Comparison of ENCODE assay signal across 19 cellular contexts in the genomic region with DNA sequence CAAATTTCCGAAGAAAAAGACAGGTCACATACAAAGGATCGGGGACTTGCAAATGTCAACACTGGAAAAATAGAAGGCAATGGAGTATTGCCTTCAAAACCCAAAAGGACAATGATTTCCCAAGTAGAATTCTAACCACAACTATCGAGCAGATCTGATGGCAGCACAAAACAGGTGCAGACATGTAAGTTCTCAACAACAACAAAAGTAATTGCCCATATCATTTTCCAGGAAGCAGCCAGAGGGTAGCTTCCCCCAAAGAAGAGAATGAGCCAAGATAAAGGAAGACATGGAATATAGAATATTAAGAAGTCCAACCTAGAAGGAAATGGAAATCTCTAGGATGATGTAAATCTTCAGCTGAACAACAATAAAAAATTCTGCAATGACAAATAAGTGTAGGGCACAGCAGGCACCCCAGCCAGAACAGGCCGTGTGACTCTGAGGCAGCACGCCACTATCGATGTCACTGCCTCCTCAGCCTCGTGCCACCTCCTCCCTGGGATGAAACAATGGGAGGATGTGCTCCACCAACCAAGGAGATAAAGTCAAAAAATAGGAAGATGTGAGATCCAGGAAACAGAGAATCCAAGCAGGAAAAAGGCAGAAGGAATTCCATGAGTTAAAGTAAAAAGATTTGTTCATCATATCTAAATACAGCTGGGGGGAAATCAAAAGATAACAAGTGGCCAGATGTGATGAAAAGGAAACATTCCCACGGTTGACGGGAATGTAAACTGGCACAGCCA. TPM values are rescaled to one million over a fixed set of nuclear protein-coding genes. Genes with fewer than 3 reads are reported as not detected.
DNase-seq lines count a peak whose midpoint lies in the region; TF ChIP-seq lines count a peak whose summit lies in the region.
"Had no signal": no experiment of that assay in that cellular context is flagged by ENCODE, and none has a peak within 500 bp of the region (broad histone marks: within the 10 kb centered on the region; RNA-seq: fewer than 3 reads in every experiment).

No MANE protein-coding gene starts in this region.

- peaks cover 2% of the 10 kb centered on the region for H3K36me3 Mint-ChIP-seq in mesothelial cell of epicardium

- H3K27ac ChIP-seq in cingulate gyrus (ENCODE audit: low read depth, low read length) (peak overlapping the region; percentile 74), right atrium auricular region (no peak overlapping the region), neutrophil (peak overlapping the region; percentile 40)

- H3K27me3 ChIP-seq in right atrium auricular region, result no peaks in the 10 kb centered on the region
- no peaks in the 10 kb centered on the region for H3K27me3 ChIP-seq in neutrophil

- no peaks in the 10 kb centered on the region for H3K36me3 ChIP-seq in right atrium auricular region
- H3K36me3 ChIP-seq in neutrophil, result no peaks in the 10 kb centered on the region

- H3K27me3 Mint-ChIP-seq in mesothelial cell of epicardium (ENCODE audit: low read depth), result no peaks in the 10 kb centered on the region
- H3K27me3 Mint-ChIP-seq: activated naive CD4-positive, alpha-beta T cell treated with anti-CD3 and anti-CD28 coated beads, Interleukin-2, amount 50 U/mL, for 24 hours; IgD-negative memory B cell had no signal

- peaks cover 7% of the 10 kb centered on the region for H3K4me1 Mint-ChIP-seq in mesothelial cell of epicardium
- H3K4me1 Mint-ChIP-seq: activated naive CD4-positive, alpha-beta T cell treated with anti-CD3 and anti-CD28 coated beads, Interleukin-2, amount 50 U/mL, for 24 hours; IgD-negative memory B cell had no signal

- no peak overlapping the region for H3K4me3 Mint-ChIP-seq in mesothelial cell of epicardium
- H3K4me3 Mint-ChIP-seq: activated naive CD4-positive, alpha-beta T cell treated with anti-CD3 and anti-CD28 coated beads, Interleukin-2, amount 50 U/mL, for 24 hours; T-helper 1 cell treated with Interleukin-12 subunit alpha and Interleukin-12 subunit beta and Interleukin-4 antibody, amounts not matched to agents 30 μg/mL and 1 μg/mL, for 36 hours had no signal

- H3K4me1 ChIP-seq in right atrium auricular region, result peaks cover 0 to 25% of the 10 kb centered on the region in 2 donors
- peaks cover 66 to 78% of the 10 kb centered on the region in 2 experiments for H3K4me1 ChIP-seq in neutrophil (ENCODE audit: control insufficient read depth in 1 of 2, insufficient read depth in 1 of 2, low read depth in 1 of 2, low read length in 1 of 2)

- H3K9me3 Mint-ChIP-seq in mesothelial cell of epicardium, result no peaks in the 10 kb centered on the region
- H3K9me3 Mint-ChIP-seq: activated naive CD4-positive, alpha-beta T cell treated with anti-CD3 and anti-CD28 coated beads, Interleukin-2, amount 50 U/mL, for 24 hours; IgD-negative memory B cell; T-helper 1 cell treated with Interleukin-12 subunit alpha and Interleukin-12 subunit beta and Interleukin-4 antibody, amounts not matched to agents 30 μg/mL and 1 μg/mL, for 36 hours had no signal

- DNase-seq in H4 (ENCODE audit: low spot score) (peak; percentile 1), right atrium auricular region (ENCODE audit: low spot score) (peak; percentile 58), mesothelial cell of epicardium (ENCODE audit: low spot score in 2 of 2, unreplicated experiment in 2 of 2) (no peak), HPDE6-E6E7 (ENCODE audit: extremely low spot score) (no peak), NCI-H524 (lab: John Stamatoyannopoulos, UW) (no peak), T-helper 1 cell (no peak)
- DNase-seq: activated CD4-positive, alpha-beta T cell treated with anti-CD3 and anti-CD28 coated beads for 1 hour; activated CD8-positive, alpha-beta memory T cell treated with anti-CD3 and anti-CD28 coated beads, Interleukin-2, amount 50 U/mL, for 48 hours; DMS153; GOT3; mucosa of descending colon; NCI-H1048; NCI-H748 treated with DMSO at 0.1 percent for 48 hours; stimulated activated CD4-positive, alpha-beta T cell treated with anti-CD3 and anti-CD28 coated beads, Interleukin-15, amount 100 ng/mL, for 24 hours had no signal

- TF ChIP-seq CTCF in right atrium auricular region (IDR thresholded peaks at IDR 0.05) (no peak), neutrophil (IDR thresholded peaks at IDR 0.05) (no peak), mesothelial cell of epicardium (IDR thresholded peaks at IDR 0.05; ENCODE audit: unreplicated experiment) (no peak)

- no peak overlapping the region for H3K27ac Mint-ChIP-seq in mesothelial cell of epicardium
- H3K27ac Mint-ChIP-seq: activated naive CD4-positive, alpha-beta T cell treated with anti-CD3 and anti-CD28 coated beads, Interleukin-2, amount 50 U/mL, for 24 hours; T-helper 1 cell treated with Interleukin-12 subunit alpha and Interleukin-12 subunit beta and Interleukin-4 antibody, amounts not matched to agents 30 μg/mL and 1 μg/mL, for 36 hours had no signal

- H3K4me3 ChIP-seq in right atrium auricular region (no peak overlapping the region), neutrophil (ENCODE audit: low read depth in 1 of 2, low read length in 1 of 2) (no peak overlapping the region)
- H3K4me3 ChIP-seq: mucosa of descending colon had no signal

- H3K9me3 ChIP-seq in right atrium auricular region, result no peaks in the 10 kb centered on the region
- H3K9me3 ChIP-seq in neutrophil, result no peaks in the 10 kb centered on the region
- H3K9me3 ChIP-seq: mucosa of descending colon had no signal

RNA-seq across cellular contexts. Expression of a gene that starts 34.1 kb away (rescaled TPM):
- 26.9 and 38.9 TPM in 2 replicates for total RNA-seq in H4 (2014; rRNA removed; shearing (Covaris generic))
- total RNA-seq in right atrium auricular region, result 10 to 100 TPM; 26.6 to 27.3 TPM
- 18.5 to 20.3 TPM (median 19.5 TPM) in 3 replicates for total RNA-seq in mesothelial cell of epicardium

RNA-seq across cellular contexts. Expression of a gene that starts 42.3 kb away (rescaled TPM):
- total RNA-seq in H4 (2014; rRNA removed; shearing (Covaris generic)), result 63.4 and 69.0 TPM in 2 replicates
- total RNA-seq in right atrium auricular region (10 to 100 TPM; 51.9 to 53.5 TPM), mesothelial cell of epicardium (36.4 to 41.3 TPM (median 40.8 TPM) in 3 replicates)

RNA-seq across cellular contexts. Expression of a gene that starts 56.8 kb away (rescaled TPM):
- 0.10 and 0.48 TPM in 2 replicates for total RNA-seq in H4 (2014; rRNA removed; shearing (Covaris generic))
- 1 to 10 TPM; 1.0 to 3.6 TPM for total RNA-seq in right atrium auricular region
- total RNA-seq in mesothelial cell of epicardium, result 0.86 to 0.97 TPM (median 0.89 TPM) in 3 replicates

Comparison
In these comparisons a context has a peak if more than half of its experiments do, and no peak if none do; other contexts are left out.
1. DNase-seq: peak in H4 (single experiment) and right atrium auricular region (single experiment); none in mesothelial cell of epicardium (0 of 2), HPDE6-E6E7 (single experiment), NCI-H524 (0 of 2) and T-helper 1 cell (0 of 5).
2. H3K27ac ChIP-seq: peak in cingulate gyrus (single experiment) and neutrophil (single experiment); none in right atrium auricular region (0 of 2).